In the genomic region with DNA sequence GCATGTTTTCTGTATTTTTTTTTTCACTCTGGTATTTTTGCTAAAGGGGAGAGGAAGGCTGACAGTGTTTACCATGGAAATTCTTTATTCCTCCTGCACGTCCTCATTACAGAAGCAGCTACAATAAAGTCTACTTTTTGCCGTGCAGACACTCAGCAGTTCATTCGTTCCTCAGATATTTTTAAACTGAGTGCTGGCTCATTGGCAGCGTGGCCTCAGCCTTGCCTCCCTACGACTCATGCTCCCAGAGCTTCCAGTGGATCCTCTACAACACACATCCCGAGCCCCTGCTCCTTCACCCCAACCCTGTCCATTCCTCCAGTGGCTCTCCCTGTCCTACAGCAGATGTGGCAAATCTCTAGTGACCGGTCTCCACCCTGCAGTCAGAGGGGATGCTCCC, we compare ENCODE assay signal across 1 cellular context.
TF ChIP-seq lines count a peak whose summit lies in the region.

No MANE protein-coding gene starts in this region.

TF ChIP-seq in HCT116, 20 proteins besides CTCF, POLR2A, EP300 and RAD21:
- TF ChIP-seq, protein P1, sequence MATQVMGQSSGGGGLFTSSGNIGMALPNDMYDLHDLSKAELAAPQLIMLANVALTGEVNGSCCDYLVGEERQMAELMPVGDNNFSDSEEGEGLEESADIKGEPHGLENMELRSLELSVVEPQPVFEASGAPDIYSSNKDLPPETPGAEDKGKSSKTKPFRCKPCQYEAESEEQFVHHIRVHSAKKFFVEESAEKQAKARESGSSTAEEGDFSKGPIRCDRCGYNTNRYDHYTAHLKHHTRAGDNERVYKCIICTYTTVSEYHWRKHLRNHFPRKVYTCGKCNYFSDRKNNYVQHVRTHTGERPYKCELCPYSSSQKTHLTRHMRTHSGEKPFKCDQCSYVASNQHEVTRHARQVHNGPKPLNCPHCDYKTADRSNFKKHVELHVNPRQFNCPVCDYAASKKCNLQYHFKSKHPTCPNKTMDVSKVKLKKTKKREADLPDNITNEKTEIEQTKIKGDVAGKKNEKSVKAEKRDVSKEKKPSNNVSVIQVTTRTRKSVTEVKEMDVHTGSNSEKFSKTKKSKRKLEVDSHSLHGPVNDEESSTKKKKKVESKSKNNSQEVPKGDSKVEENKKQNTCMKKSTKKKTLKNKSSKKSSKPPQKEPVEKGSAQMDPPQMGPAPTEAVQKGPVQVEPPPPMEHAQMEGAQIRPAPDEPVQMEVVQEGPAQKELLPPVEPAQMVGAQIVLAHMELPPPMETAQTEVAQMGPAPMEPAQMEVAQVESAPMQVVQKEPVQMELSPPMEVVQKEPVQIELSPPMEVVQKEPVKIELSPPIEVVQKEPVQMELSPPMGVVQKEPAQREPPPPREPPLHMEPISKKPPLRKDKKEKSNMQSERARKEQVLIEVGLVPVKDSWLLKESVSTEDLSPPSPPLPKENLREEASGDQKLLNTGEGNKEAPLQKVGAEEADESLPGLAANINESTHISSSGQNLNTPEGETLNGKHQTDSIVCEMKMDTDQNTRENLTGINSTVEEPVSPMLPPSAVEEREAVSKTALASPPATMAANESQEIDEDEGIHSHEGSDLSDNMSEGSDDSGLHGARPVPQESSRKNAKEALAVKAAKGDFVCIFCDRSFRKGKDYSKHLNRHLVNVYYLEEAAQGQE (IDR thresholded peaks at IDR 0.05; ENCODE audit: low read depth), result no peak
- TF ChIP-seq ZNF274 (IDR thresholded peaks at IDR 0.05; ENCODE audit: low read depth, low read length), result no peak
